In genomic region chr6:122839477-122839876, GRCh38 we compare ENCODE assay signal across 8 cellular contexts. TPM values are rescaled to one million over a fixed set of nuclear protein-coding genes. Genes with fewer than 3 reads are reported as not detected.
DNase-seq lines count a peak whose midpoint lies in the region; ATAC-seq and TF ChIP-seq lines count a peak whose summit lies in the region.

No MANE protein-coding gene starts in this region.

- H3K36me3 ChIP-seq in mammary epithelial cell (ENCODE audit: insufficient read depth, low read length) = no peaks in the 10 kb centered on the region

- no peaks in the 10 kb centered on the region for H4K20me1 ChIP-seq in mammary epithelial cell (ENCODE audit: insufficient read depth, low read length)

- ATAC-seq in GM18498 (IDR thresholded peaks at IDR 0.05; ENCODE audit: unreplicated experiment) = peak; percentile 91
- ATAC-seq in HG02870 (IDR thresholded peaks at IDR 0.05; ENCODE audit: unreplicated experiment) = peak; percentile 94

- no peaks in the 10 kb centered on the region for H3K27me3 ChIP-seq in mammary epithelial cell (ENCODE audit: insufficient read depth, low read length)

- dilution Hi-C loops in mammary epithelial cell (cut with HindIII; ENCODE audit: low sequenced_read_pairs) = loop anchor here (5.0 kb wide), 1 partner anchor 97 kb away; no protein-coding TSS in a partner anchor

- intact Hi-C loops in mammary epithelial cell (cut with micrococcal nuclease) = loop anchor here (1.0 to 5.0 kb wide), 5 partner anchors 52 to 347 kb away; partner anchors contain the start of genes PKIB and SMPDL3A

- H2AFZ ChIP-seq in mammary epithelial cell (ENCODE audit: low read depth, low read length) = no peak overlapping the region

- BruUV-seq in mammary epithelial cell (replicated peaks; lab: Mats Ljungman, UMichigan) = no TSS peak

- no peak overlapping the region for H3K4me2 ChIP-seq in mammary epithelial cell (ENCODE audit: insufficient read depth, low read depth, low read length)

- H3K4me1 ChIP-seq in mammary epithelial cell (ENCODE audit: insufficient read depth, low read length) = no peaks in the 10 kb centered on the region

- DNase-seq in AG08395 (ENCODE audit: low spot score) (peak; percentile 72), NCI-H146 (lab: John Stamatoyannopoulos, UW) (peak; percentile 80), T1000 (lab: John Stamatoyannopoulos, UW) (peak; percentile 38), mammary epithelial cell (peak; percentile 48), kidney tubule cell (ENCODE audit: low spot score) (peak; percentile 68)
- peak; percentile 53 for DNase-seq in stimulated activated CD4-positive, alpha-beta T cell treated with anti-CD3 and anti-CD28 coated beads, Interleukin-4, amount 100 ng/mL, for 24 hours

- no peaks in the 10 kb centered on the region for H3K9me3 ChIP-seq in mammary epithelial cell (replicated peaks; ENCODE audit: insufficient read depth, low read length)

- no peaks in the 10 kb centered on the region for H3K79me2 ChIP-seq in mammary epithelial cell (ENCODE audit: insufficient read depth, low read length)

- TF ChIP-seq CTCF in mammary epithelial cell (conservative IDR thresholded peaks at IDR 0.05 in 1 of 2, IDR thresholded peaks at IDR 0.05 in 1 of 2; ENCODE audit: extremely low read depth in 1 of 2, insufficient read depth in 1 of 2, low read depth in 1 of 2, low read length in 2 of 2) = peak; percentile 61 to 71

- no peak overlapping the region for H3K9ac ChIP-seq in mammary epithelial cell (ENCODE audit: insufficient read depth, low read length)

- H3K27ac ChIP-seq in mammary epithelial cell (ENCODE audit: insufficient read depth, low read depth, low read length) = no peak overlapping the region

- H3K4me3 ChIP-seq in mammary epithelial cell (replicated peaks in 1 of 3; ENCODE audit: insufficient read depth in 1 of 3, low read depth in 2 of 3, low read length in 3 of 3) = no peak overlapping the region

- in situ Hi-C loops in mammary epithelial cell (cut with MboI; ENCODE audit: low sequenced_read_pairs in 2 of 2) = loop anchor here (5.0 to 25.0 kb wide), 4 partner anchors 97 to 352 kb away; no protein-coding TSS in a partner anchor

- CTCF ChIA-PET in mammary epithelial cell (lab: Charles Lee; ENCODE audit: low non-redundant PET) = interaction anchor here (0.6 to 1.9 kb wide), 8 partner anchors 39 to 321 kb away, joined by 3 to 22 read pairs (median 7); no protein-coding TSS in a partner anchor

- WGBS in mammary epithelial cell (ENCODE audit: low coverage, missing lambda C conversion rate) = 0% methylated on average over 1 of the region's 1 CpG

RNA-seq across cellular contexts. Expression of gene SMPDL3A, which starts 50.4 kb away (rescaled TPM):
- total RNA-seq in mammary epithelial cell = 1 to 10 TPM; 4.5 to 7.3 TPM
- 4.8 TPM for polyA plus RNA-seq in mammary epithelial cell
- polyA minus RNA-seq in mammary epithelial cell = 0.78 TPM

RNA-seq across cellular contexts. Expression of gene FABP7, which starts 60.0 kb away (rescaled TPM):
- not detected for total RNA-seq in mammary epithelial cell
- polyA plus RNA-seq in mammary epithelial cell = not detected
- polyA minus RNA-seq in mammary epithelial cell = not detected
